Comparison of ENCODE assay signal across 26 cellular contexts in the genomic region with DNA sequence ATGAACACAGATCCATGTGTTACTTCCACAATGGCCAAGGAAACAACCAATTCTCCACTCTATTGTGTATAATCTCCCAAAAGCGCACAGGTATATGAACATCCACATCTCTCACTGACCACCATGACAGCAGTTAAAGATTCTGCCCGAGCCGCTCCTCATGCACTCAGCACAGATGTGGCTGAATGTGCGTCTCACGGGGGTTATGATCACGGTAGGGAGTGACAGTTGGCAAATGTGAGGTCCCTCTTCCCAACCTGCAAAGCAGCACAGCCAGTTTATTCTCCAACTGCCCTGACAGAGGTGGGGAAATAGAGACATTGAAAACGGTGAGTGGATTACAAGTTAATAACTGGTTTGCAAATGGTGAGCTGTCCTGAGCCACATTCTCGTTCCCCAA.
"Had no signal": no experiment of that assay in that cellular context is flagged by ENCODE, and none has a peak within 500 bp of the region (broad histone marks: within the 10 kb centered on the region; RNA-seq: fewer than 3 reads in every experiment).

No MANE protein-coding gene starts in this region.

- H3K4me3 Mint-ChIP-seq: activated CD4-positive, alpha-beta memory T cell treated with anti-CD3 and anti-CD28 coated beads for 36 hours; activated CD4-positive, alpha-beta T cell treated with anti-CD3 and anti-CD28 coated beads, Interleukin-2, amount 10 ng/mL, durations not matched to agents 7 days and 5 days; activated naive CD4-positive, alpha-beta T cell treated with anti-CD3 and anti-CD28 coated beads for 36 hours; activated naive CD8-positive, alpha-beta T cell treated with anti-CD3 and anti-CD28 coated beads, Interleukin-2, amount 10 ng/mL, durations not matched to agents 7 days and 5 days; activated T-helper 17 cell treated with anti-CD3 and anti-CD28 coated beads, Interleukin-2, amount 50 U/mL, for 72 hours had no signal

- H3K27me3 Mint-ChIP-seq: activated CD4-positive, alpha-beta memory T cell treated with anti-CD3 and anti-CD28 coated beads for 36 hours; activated CD4-positive, alpha-beta T cell treated with anti-CD3 and anti-CD28 coated beads, Interleukin-2, amount 10 ng/mL, durations not matched to agents 7 days and 5 days; activated naive CD8-positive, alpha-beta T cell treated with anti-CD3 and anti-CD28 coated beads, Interleukin-2, amount 10 ng/mL, durations not matched to agents 7 days and 5 days; activated T-helper 17 cell treated with anti-CD3 and anti-CD28 coated beads, Interleukin-2, amount 50 U/mL, for 72 hours had no signal

- H3K9me3 ChIP-seq: adrenal gland, Peyer's patch, SJCRH30, SK-N-SH had no signal

- H3K27me3 ChIP-seq: adrenal gland, Peyer's patch, SJCRH30 had no signal

- H3K4me2 ChIP-seq: SK-N-SH had no signal

- H3K4me1 ChIP-seq: adrenal gland, SJCRH30 had no signal

- DNase-seq: activated CD4-positive, alpha-beta memory T cell treated with anti-CD3 and anti-CD28 coated beads for 36 hours; activated CD4-positive, alpha-beta T cell treated with anti-CD3 and anti-CD28 coated beads, Interleukin-2, amount 10 ng/mL, durations not matched to agents 7 days and 5 days; activated CD4-positive, CD25-positive, alpha-beta regulatory T cell; activated CD8-positive, alpha-beta memory T cell treated with anti-CD3 and anti-CD28 coated beads for 24 hours; activated gamma-delta T cell; activated naive CD4-positive, alpha-beta T cell treated with anti-CD3 and anti-CD28 coated beads for 36 hours; activated naive CD8-positive, alpha-beta T cell treated with anti-CD3 and anti-CD28 coated beads, Interleukin-2, amount 10 ng/mL, durations not matched to agents 7 days and 5 days; activated T-cell treated with anti-CD3 and anti-CD28 coated beads for 4 hours; activated T-cell treated with anti-CD3 and anti-CD28 coated beads, Interleukin-2, amount 50 U/mL, for 48 hours; adrenal gland; anterior cingulate cortex; cerebellar nuclear complex; NCI-H1048; NCI-H1417; NCI-H1930; NCI-H345; NCI-H510A; NCI-H748 treated with DMSO at 0.1 percent for 48 hours; Peyer's patch; Right ventricle myocardium superior; SJCRH30; SK-N-SH; T-helper 1 cell had no signal

- H3K36me3 ChIP-seq: adrenal gland, SJCRH30 had no signal

- H3K27ac Mint-ChIP-seq: activated CD4-positive, alpha-beta memory T cell treated with anti-CD3 and anti-CD28 coated beads for 36 hours; activated CD4-positive, alpha-beta T cell treated with anti-CD3 and anti-CD28 coated beads, Interleukin-2, amount 10 ng/mL, durations not matched to agents 7 days and 5 days; activated naive CD4-positive, alpha-beta T cell treated with anti-CD3 and anti-CD28 coated beads for 36 hours; activated naive CD8-positive, alpha-beta T cell treated with anti-CD3 and anti-CD28 coated beads, Interleukin-2, amount 10 ng/mL, durations not matched to agents 7 days and 5 days; activated T-helper 17 cell treated with anti-CD3 and anti-CD28 coated beads, Interleukin-2, amount 50 U/mL, for 72 hours had no signal

- H3K4me3 ChIP-seq: adrenal gland, Peyer's patch, SJCRH30 had no signal

- H3K9ac ChIP-seq: SK-N-SH had no signal

- H3K9me3 Mint-ChIP-seq: activated CD4-positive, alpha-beta memory T cell treated with anti-CD3 and anti-CD28 coated beads for 36 hours; activated CD4-positive, alpha-beta T cell treated with anti-CD3 and anti-CD28 coated beads, Interleukin-2, amount 10 ng/mL, durations not matched to agents 7 days and 5 days; activated naive CD4-positive, alpha-beta T cell treated with anti-CD3 and anti-CD28 coated beads for 36 hours; activated naive CD8-positive, alpha-beta T cell treated with anti-CD3 and anti-CD28 coated beads, Interleukin-2, amount 10 ng/mL, durations not matched to agents 7 days and 5 days; activated T-helper 17 cell treated with anti-CD3 and anti-CD28 coated beads, Interleukin-2, amount 50 U/mL, for 72 hours had no signal

- H3K27ac ChIP-seq: adrenal gland, Peyer's patch, RWPE1, SJCRH30, VCaP had no signal
